In the genomic region with DNA sequence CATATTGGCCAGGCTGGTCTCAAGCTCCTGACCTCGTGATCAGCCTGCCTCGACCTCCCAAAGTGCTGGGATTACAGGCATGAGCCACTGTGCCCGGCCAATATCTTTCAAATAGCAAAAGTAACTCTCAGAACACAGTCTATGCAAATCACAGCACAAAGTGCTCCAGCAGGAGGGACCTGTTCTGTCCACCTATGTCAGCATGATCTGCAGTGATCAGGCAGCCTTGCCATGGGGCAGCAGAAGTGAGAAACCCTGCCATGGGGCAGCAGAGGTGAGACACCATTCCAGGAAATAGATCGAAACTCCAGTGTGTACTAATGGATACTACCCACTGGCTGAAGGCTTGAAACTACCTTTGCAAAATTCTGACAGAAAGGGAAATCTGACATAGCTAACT, we compare ENCODE assay signal across 1 cellular context.
TF ChIP-seq lines count a peak whose summit lies in the region.

No MANE protein-coding gene starts in this region.

TF ChIP-seq in A549, 52 proteins besides CTCF, POLR2A, EP300 and RAD21 (continued from another document):
- no peak for TF ChIP-seq JUN (IDR thresholded peaks at IDR 0.05)
- no peak for TF ChIP-seq ZNF302 (CRISPR knock-in tag; IDR thresholded peaks at IDR 0.05)
- no peak for TF ChIP-seq REST (IDR thresholded peaks at IDR 0.05)
- no peak for TF ChIP-seq BHLHE40 (IDR thresholded peaks at IDR 0.05; ENCODE audit: low read depth, low read length)
